In genomic region chr2:176370423-176370822, GRCh38 we compare ENCODE assay signal across 15 cellular contexts.
"Had no signal": no experiment of that assay in that cellular context is flagged by ENCODE, and none has a peak within 500 bp of the region (broad histone marks: within the 10 kb centered on the region; RNA-seq: fewer than 3 reads in every experiment).

No MANE protein-coding gene starts in this region.

- ATAC-seq: foreskin keratinocyte; left cardiac atrium; pancreas; sciatic nerve; stimulated activated effector memory CD8-positive, alpha-beta T cell treated with anti-CD3 and anti-CD28 coated beads, Interleukin-12 subunit alpha, Interleukin-12 subunit beta, amount 100 ng/mL, for 72 hours; stimulated activated naive CD8-positive, alpha-beta T cell treated with anti-CD3 and anti-CD28 coated beads, Interleukin-15, amount 100 ng/mL, for 72 hours had no signal

- DNase-seq: activated CD4-positive, alpha-beta memory T cell treated with anti-CD3 and anti-CD28 coated beads for 36 hours; activated CD4-positive, alpha-beta T cell treated with anti-CD3 and anti-CD28 coated beads for 48 hours; activated naive CD4-positive, alpha-beta T cell treated with Interleukin-2 at 50 U/mL for 16 hours; activated naive CD8-positive, alpha-beta T cell treated with anti-CD3 and anti-CD28 coated beads for 36 hours; activated T-cell treated with anti-CD3 and anti-CD28 coated beads, Interleukin-2, amount 50 U/mL, for 48 hours; effector memory CD4-positive, alpha-beta T cell; foreskin keratinocyte; left cardiac atrium; mesenchymal stem cell; pancreas; small intestine; stimulated activated CD4-positive, alpha-beta T cell treated with anti-CD3 and anti-CD28 coated beads, Interleukin-2, amount 100 ng/mL, for 24 hours; stimulated activated naive CD8-positive, alpha-beta T cell treated with anti-CD3 and anti-CD28 coated beads, Interleukin-15, amount 100 ng/mL, for 72 hours had no signal
